ENCODE assay signal across 14 cellular contexts in genomic region chr9:128304151-128304970, GRCh38. TPM values are rescaled to one million over a fixed set of nuclear protein-coding genes. Genes with fewer than 3 reads are reported as not detected.
DNase-seq lines count a peak whose midpoint lies in the region; ATAC-seq, FAIRE-seq and TF ChIP-seq lines count a peak whose summit lies in the region.
"Had no signal": no experiment of that assay in that cellular context is flagged by ENCODE, and none has a peak within 500 bp of the region (broad histone marks: within the 10 kb centered on the region; RNA-seq: fewer than 3 reads in every experiment).

No MANE protein-coding gene starts in this region.

- no peak overlapping the region for H2AFZ ChIP-seq in astrocyte (ENCODE audit: low read depth, low read length)

- no peaks in the 10 kb centered on the region for H3K9me3 ChIP-seq in heart left ventricle
- H3K9me3 ChIP-seq in right atrium auricular region = no peaks in the 10 kb centered on the region
- H3K9me3 ChIP-seq in astrocyte (ENCODE audit: insufficient read depth, low read depth, low read length) = no peaks in the 10 kb centered on the region
- H3K9me3 ChIP-seq in suprapubic skin = no peaks in the 10 kb centered on the region
- H3K9me3 ChIP-seq: mucosa of descending colon had no signal

- DNase-seq in heart left ventricle (no peak), right atrium auricular region (ENCODE audit: low spot score) (no peak), astrocyte (ENCODE audit: low read depth) (no peak), suprapubic skin (ENCODE audit: low spot score in 2 of 2) (no peak), NCI-H2081 treated with DMSO at 0.1 percent for 48 hours (lab: John Stamatoyannopoulos, UW) (no peak)
- DNase-seq: activated effector memory CD4-positive, alpha-beta T cell treated with anti-CD3 and anti-CD28 coated beads, Interleukin-2, amount 50 U/mL, for 16 hours; DMS53; effector memory CD8-positive, alpha-beta T cell; kidney; mucosa of descending colon; NCI-H1930; NCI-H526; posterior cingulate gyrus had no signal

- intact Hi-C loops in heart left ventricle (cut with DNase I) = no loop called here

- H3K27me3 ChIP-seq in heart left ventricle (no peaks in the 10 kb centered on the region), right atrium auricular region (no peaks in the 10 kb centered on the region), astrocyte (ENCODE audit: insufficient read depth, low read length) (no peaks in the 10 kb centered on the region), suprapubic skin (no peaks in the 10 kb centered on the region)

- TF ChIP-seq EP300 in suprapubic skin (IDR thresholded peaks at IDR 0.05) = no peak

- H3K27me3 Mint-ChIP-seq in astrocyte (ENCODE audit: low read depth, unreplicated experiment) = no peaks in the 10 kb centered on the region
- H3K27me3 Mint-ChIP-seq: effector memory CD8-positive, alpha-beta T cell had no signal

- 76 to 81% (median 78%) methylated on average over 9 of the region's 9 CpGs for WGBS in heart left ventricle, 4 donors
- WGBS in suprapubic skin = 65% methylated on average over 9 of the region's 9 CpGs

- peaks cover 4% of the 10 kb centered on the region for H3K4me1 Mint-ChIP-seq in astrocyte (ENCODE audit: low read depth, unreplicated experiment)

- FAIRE-seq in astrocyte (lab: Jason Lieb, UNC) = no peak
- FAIRE-seq: kidney had no signal

- H3K9me3 Mint-ChIP-seq in astrocyte (ENCODE audit: unreplicated experiment) = peaks cover 4% of the 10 kb centered on the region
- H3K9me3 Mint-ChIP-seq: effector memory CD8-positive, alpha-beta T cell had no signal

- peak overlapping the region; percentile 28 for H3K4me3 Mint-ChIP-seq in astrocyte (ENCODE audit: unreplicated experiment)
- H3K4me3 Mint-ChIP-seq: effector memory CD8-positive, alpha-beta T cell had no signal

- peaks cover 6% of the 10 kb centered on the region for H3K36me3 Mint-ChIP-seq in astrocyte (ENCODE audit: low read depth, unreplicated experiment)

- peak overlapping the region; percentile 21 for H3K4me2 ChIP-seq in astrocyte (ENCODE audit: low read length)

- no peaks in the 10 kb centered on the region for H4K20me1 ChIP-seq in astrocyte (ENCODE audit: insufficient read depth, low read length)

- no peaks in the 10 kb centered on the region for H3K79me2 ChIP-seq in astrocyte (ENCODE audit: insufficient read depth, low read length)

- H3K27ac ChIP-seq in heart left ventricle (no peak overlapping the region), right atrium auricular region (no peak overlapping the region), astrocyte (ENCODE audit: low read depth, low read length) (peak overlapping the region; percentile 21), suprapubic skin (peak overlapping the region; percentile 34)

- no peak for TF ChIP-seq CTCF in heart left ventricle (IDR thresholded peaks at IDR 0.05)
- TF ChIP-seq CTCF in right atrium auricular region (IDR thresholded peaks at IDR 0.05) = no peak
- TF ChIP-seq CTCF in astrocyte (IDR thresholded peaks at IDR 0.05; ENCODE audit: insufficient read depth, low read depth, low read length) = no peak
- no peak for TF ChIP-seq CTCF in suprapubic skin (IDR thresholded peaks at IDR 0.05)

- no peak overlapping the region for H3K9ac ChIP-seq in astrocyte (ENCODE audit: low read length)

- peak; percentile 20 to 57 (median 30) for ATAC-seq in heart left ventricle
- no peak for ATAC-seq in GM18498 (IDR thresholded peaks at IDR 0.05; ENCODE audit: unreplicated experiment)
- ATAC-seq: effector memory CD8-positive, alpha-beta T cell had no signal

- peak overlapping the region; percentile 0 for H3K27ac Mint-ChIP-seq in astrocyte (ENCODE audit: unreplicated experiment)

- TF ChIP-seq POLR2A in heart left ventricle (IDR thresholded peaks at IDR 0.05) (no peak), suprapubic skin (IDR thresholded peaks at IDR 0.05) (no peak)

- H3K36me3 ChIP-seq in heart left ventricle (peaks cover 0 to 18% (median 16%) of the 10 kb centered on the region in 9 donors), right atrium auricular region (peaks cover 2% of the 10 kb centered on the region), astrocyte (ENCODE audit: insufficient read depth, low read length) (peaks cover 3% of the 10 kb centered on the region), suprapubic skin (peaks cover 12% of the 10 kb centered on the region)

- H3K4me1 ChIP-seq in heart left ventricle (peaks cover 0 to 5% (median 0%) of the 10 kb centered on the region in 12 donors), right atrium auricular region (no peaks in the 10 kb centered on the region), astrocyte (ENCODE audit: insufficient read depth, low read length) (peaks cover 18% of the 10 kb centered on the region), suprapubic skin (peaks cover 29% of the 10 kb centered on the region)

- H3K4me3 ChIP-seq in heart left ventricle (no peak overlapping the region), right atrium auricular region (no peak overlapping the region), astrocyte (ENCODE audit: insufficient read depth, low read depth, low read length) (no peak overlapping the region), suprapubic skin (no peak overlapping the region)
- H3K4me3 ChIP-seq: mucosa of descending colon had no signal

RNA-seq across cellular contexts. Expression of gene TRUB2, which starts 17.9 kb away (rescaled TPM):
- 10 to 100 TPM; 12.9 to 49.7 (median 34.5) TPM for total RNA-seq in heart left ventricle
- polyA plus RNA-seq in heart left ventricle = 10 to 100 TPM; 25.3 to 25.6 TPM
- 10 to 100 TPM in 1 of 2 donors, 1 to 10 TPM in 1; 9.3 to 10.2 TPM for total RNA-seq in right atrium auricular region
- total RNA-seq in astrocyte = 26.6 and 27.9 TPM in 2 replicates
- 10 to 100 TPM; 11.6 to 19.9 (median 14.1) TPM for total RNA-seq in suprapubic skin

RNA-seq across cellular contexts. Expression of gene COQ4, which starts 18.3 kb away (rescaled TPM):
- total RNA-seq in heart left ventricle = 10 to 100 TPM; 19.0 to 43.2 (median 29.8) TPM
- polyA plus RNA-seq in heart left ventricle = 10 to 100 TPM; 32.2 to 38.1 TPM
- 10 to 100 TPM; 31.4 to 33.6 TPM for total RNA-seq in right atrium auricular region
- 31.4 and 31.5 TPM in 2 replicates for total RNA-seq in astrocyte
- total RNA-seq in suprapubic skin = 100 to 1,000 TPM in 3 of 4 donors, 10 to 100 TPM in 1; 73.3 to 119 (median 106) TPM

RNA-seq across cellular contexts. Expression of gene SWI5, which starts 28.3 kb away (rescaled TPM):
- total RNA-seq in heart left ventricle (10 to 100 TPM; 10.8 to 23.9 (median 18.7) TPM), right atrium auricular region (10 to 100 TPM; 21.5 to 23.0 TPM), astrocyte (29.2 and 30.8 TPM in 2 replicates), suprapubic skin (10 to 100 TPM; 21.1 to 35.3 (median 22.2) TPM)
- 10 to 100 TPM; 25.8 to 30.6 TPM for polyA plus RNA-seq in heart left ventricle

RNA-seq across cellular contexts. Expression of gene GOLGA2, which starts 28.6 kb away (rescaled TPM):
- total RNA-seq in heart left ventricle (100 to 1,000 TPM in 1 of 9 donors, 10 to 100 TPM in 8; 68.5 to 122 (median 87.4) TPM), right atrium auricular region (10 to 100 TPM; 83.3 to 91.6 TPM), astrocyte (105 and 117 TPM in 2 replicates), suprapubic skin (100 to 1,000 TPM in 2 of 4 donors, 10 to 100 TPM in 2; 83.5 to 131 (median 99.0) TPM)
- polyA plus RNA-seq in heart left ventricle = 100 to 1,000 TPM in 1 of 2 donors, 10 to 100 TPM in 1; 77.7 to 144 TPM

RNA-seq across cellular contexts. Expression of gene SLC27A4, which starts 36.0 kb away (rescaled TPM):
- total RNA-seq in heart left ventricle = 10 to 100 TPM; 10.7 to 36.1 (median 17.8) TPM
- polyA plus RNA-seq in heart left ventricle = 10 to 100 TPM; 25.9 to 48.8 TPM
- 10 to 100 TPM; 16.6 to 26.9 TPM for total RNA-seq in right atrium auricular region
- 26.1 and 26.9 TPM in 2 replicates for total RNA-seq in astrocyte
- 10 to 100 TPM; 52.0 to 78.1 (median 63.0) TPM for total RNA-seq in suprapubic skin

Comparison
In these comparisons a context has a peak if more than half of its experiments do, and no peak if none do; other contexts are left out.
1. H3K27ac ChIP-seq: peak in astrocyte (single experiment) and suprapubic skin (single experiment); none in heart left ventricle (0 of 12) and right atrium auricular region (0 of 2).